ENCODE assay signal across 8 cellular contexts in genomic region chr5:177426566-177427210, GRCh38. TPM values are rescaled to one million over a fixed set of nuclear protein-coding genes. Genes with fewer than 3 reads are reported as not detected.
A peak's percentile ranks its signal among the peaks of the same experiment; 100 is the strongest.
DNase-seq lines count a peak whose midpoint lies in the region; ATAC-seq and TF ChIP-seq lines count a peak whose summit lies in the region.

GRK6 (plus strand) TSS chr5:177426676; CDS start chr5:177426846, 170 bp downstream.

- H3K9me2 ChIP-seq in MM.1S (replicated peaks; ENCODE audit: insufficient read depth, low read length): no peaks in the 10 kb centered on the region

- H3K4me3 ChIP-seq in MM.1S (ENCODE audit: low read length) (peak within 1 kb of the TSS; percentile 98), upper lobe of left lung (peak within 1 kb of the TSS; percentile 62 to 90 (median 85))

- no peak for TF ChIP-seq EP300 in upper lobe of left lung (IDR thresholded peaks at IDR 0.05)

- H3K9me3 ChIP-seq in MM.1S (replicated peaks; ENCODE audit: insufficient read depth, low read length) (no peaks in the 10 kb centered on the region), upper lobe of left lung (no peaks in the 10 kb centered on the region)

- H3K4me2 ChIP-seq in MM.1S (ENCODE audit: low read depth, low read length): peak within 1 kb of the TSS; percentile 100

- H3K4me1 ChIP-seq in MM.1S (ENCODE audit: low read length) (peaks cover 46% of the 10 kb centered on the region), upper lobe of left lung (peaks cover 47 to 57% (median 53%) of the 10 kb centered on the region in 4 donors)

- WGBS in upper lobe of left lung, 2 donors: 2% methylated on average over 25 to 41 of the region's 82 CpGs

- peak within 1 kb of the TSS; percentile 69 for H2AFZ ChIP-seq in MM.1S (ENCODE audit: low read length)

- H4K20me1 ChIP-seq in MM.1S (ENCODE audit: insufficient read depth, low read length): no peaks in the 10 kb centered on the region

- peak within 1 kb of the TSS; percentile 99 for H3K9ac ChIP-seq in MM.1S (ENCODE audit: low read length)

- peaks cover 47% of the 10 kb centered on the region for H3K79me2 ChIP-seq in MM.1S (ENCODE audit: low read length)

- ATAC-seq in upper lobe of left lung (ENCODE audit: low FRiP score in 2 of 2): peak in 1 of 2 donors; percentile 0

- DNase-seq in GM10248 (ENCODE audit: extremely low spot score) (peak; percentile 51), H4 (ENCODE audit: low spot score) (no peak), MM.1S (peak; percentile 66), epithelial cell of prostate (ENCODE audit: low read depth, low spot score) (no peak), myocyte (ENCODE audit: low read depth) (peak; percentile 31), upper lobe of left lung (peak; percentile 57 to 95), putamen (ENCODE audit: low spot score) (no peak)
- peak; percentile 81 for DNase-seq in activated CD8-positive, alpha-beta memory T cell treated with anti-CD3 and anti-CD28 coated beads, Interleukin-2, amount 50 U/mL, for 48 hours

- no peaks in the 10 kb centered on the region for H3K27me3 ChIP-seq in MM.1S (replicated peaks; ENCODE audit: insufficient read depth, low read length)
- H3K27me3 ChIP-seq in upper lobe of left lung: no peaks in the 10 kb centered on the region

- H3F3A ChIP-seq in MM.1S (ENCODE audit: insufficient read depth, low read length): peaks cover 51% of the 10 kb centered on the region

- peak in 3 of 4 donors; percentile 40 to 41 (median 40) for TF ChIP-seq POLR2A in upper lobe of left lung (IDR thresholded peaks at IDR 0.05)

- CTCF ChIA-PET in GM10248 (lab: Yijun Ruan, JAX): interaction anchor here (0.7 to 23.4 kb wide), 11 partner anchors 11 to 117 kb away, joined by 3 to 347 read pairs (median 6); partner anchors contain the start of gene F12

- TF ChIP-seq CTCF in GM10248 (IDR thresholded peaks at IDR 0.05; ENCODE audit: control extremely low read depth, extremely low read depth, low read depth, missing control alignments): no peak
- no peak for TF ChIP-seq CTCF in MM.1S (IDR thresholded peaks at IDR 0.05; ENCODE audit: low read length)
- peak in 2 of 6 experiments; percentile 30 to 38 for TF ChIP-seq CTCF in upper lobe of left lung (IDR thresholded peaks at IDR 0.05)

- peak within 1 kb of the TSS; percentile 98 for H3K27ac ChIP-seq in MM.1S (ENCODE audit: low read length)
- H3K27ac ChIP-seq in epithelial cell of prostate: peak within 1 kb of the TSS; percentile 89
- peak within 1 kb of the TSS; percentile 91 to 94 (median 94) for H3K27ac ChIP-seq in upper lobe of left lung

- H3K36me3 ChIP-seq in MM.1S (replicated peaks; ENCODE audit: insufficient read depth, low read length): 0 out of 2 replicates have a peak, but pooled peaks cover 4% of the 10 kb centered on the region
- peaks cover 0 to 14% (median 12%) of the 10 kb centered on the region in 4 donors for H3K36me3 ChIP-seq in upper lobe of left lung

- POLR2A ChIA-PET in GM10248 (lab: Yijun Ruan, JAX): interaction anchor here (0.6 to 2.5 kb wide), 13 partner anchors 11 to 84 kb away, joined by 3 to 11 read pairs (median 4); partner anchors contain the start of gene PRR7

RNA-seq across cellular contexts. Expression of gene GRK6, which starts in this region (rescaled TPM):
- total RNA-seq in H4 (2014; rRNA removed; shearing (Covaris generic)): 37.7 and 51.9 TPM in 2 replicates
- total RNA-seq in myocyte: 19.8 and 27.8 TPM in 2 replicates
- polyA plus RNA-seq in myocyte (2012): 15.4 TPM
- 10 to 100 TPM; 26.8 to 85.9 (median 56.6) TPM for total RNA-seq in upper lobe of left lung

Comparison
In these comparisons a context has a peak if more than half of its experiments do, and no peak if none do; other contexts are left out.
1. DNase-seq: peak in GM10248 (single experiment), MM.1S (single experiment), activated CD8-positive, alpha-beta memory T cell treated with anti-CD3 and anti-CD28 coated beads, Interleukin-2, amount 50 U/mL, for 48 hours (single experiment), myocyte (single experiment) and upper lobe of left lung (2 of 2); none in H4 (single experiment), epithelial cell of prostate (single experiment) and putamen (single experiment).
2. Peak in every context shown above with its lines, with median percentiles within 50 percentile points of each other: H3K27ac ChIP-seq.